6 cellular contexts compared by ENCODE assay signal in the genomic region with DNA sequence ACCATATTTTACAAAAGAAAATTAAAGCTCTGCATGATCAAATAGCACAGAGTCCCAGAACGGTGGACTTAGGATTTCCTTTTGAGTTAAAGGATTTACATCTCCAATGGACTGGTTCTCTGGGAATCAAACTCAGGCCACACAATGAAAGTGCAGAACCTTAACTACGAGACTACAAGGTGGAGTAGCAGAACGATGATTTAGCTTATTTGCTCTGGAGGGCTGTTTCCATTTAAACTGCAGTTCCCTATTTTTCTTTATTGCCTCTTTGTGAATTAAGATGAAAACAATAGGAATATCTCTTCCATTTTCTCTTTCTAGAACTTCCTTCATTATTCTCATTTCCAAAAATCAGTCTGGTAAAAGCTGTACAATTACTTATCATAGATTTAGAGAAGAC.
"Had no signal": no experiment of that assay in that cellular context is flagged by ENCODE, and none has a peak within 500 bp of the region (broad histone marks: within the 10 kb centered on the region; RNA-seq: fewer than 3 reads in every experiment).

No MANE protein-coding gene starts in this region.

- ATAC-seq: GM23338, HepG2 had no signal

- H3K4me3 ChIP-seq: GM23338 had no signal

- H2AFZ ChIP-seq: GM23338 had no signal

- DNase-seq: H9, HCEC 1CT had no signal

- H3K27ac ChIP-seq: HL-60 had no signal

- FAIRE-seq: H1, HepG2 had no signal

- H3K4me2 ChIP-seq: GM23338 had no signal
